In the genomic region with DNA sequence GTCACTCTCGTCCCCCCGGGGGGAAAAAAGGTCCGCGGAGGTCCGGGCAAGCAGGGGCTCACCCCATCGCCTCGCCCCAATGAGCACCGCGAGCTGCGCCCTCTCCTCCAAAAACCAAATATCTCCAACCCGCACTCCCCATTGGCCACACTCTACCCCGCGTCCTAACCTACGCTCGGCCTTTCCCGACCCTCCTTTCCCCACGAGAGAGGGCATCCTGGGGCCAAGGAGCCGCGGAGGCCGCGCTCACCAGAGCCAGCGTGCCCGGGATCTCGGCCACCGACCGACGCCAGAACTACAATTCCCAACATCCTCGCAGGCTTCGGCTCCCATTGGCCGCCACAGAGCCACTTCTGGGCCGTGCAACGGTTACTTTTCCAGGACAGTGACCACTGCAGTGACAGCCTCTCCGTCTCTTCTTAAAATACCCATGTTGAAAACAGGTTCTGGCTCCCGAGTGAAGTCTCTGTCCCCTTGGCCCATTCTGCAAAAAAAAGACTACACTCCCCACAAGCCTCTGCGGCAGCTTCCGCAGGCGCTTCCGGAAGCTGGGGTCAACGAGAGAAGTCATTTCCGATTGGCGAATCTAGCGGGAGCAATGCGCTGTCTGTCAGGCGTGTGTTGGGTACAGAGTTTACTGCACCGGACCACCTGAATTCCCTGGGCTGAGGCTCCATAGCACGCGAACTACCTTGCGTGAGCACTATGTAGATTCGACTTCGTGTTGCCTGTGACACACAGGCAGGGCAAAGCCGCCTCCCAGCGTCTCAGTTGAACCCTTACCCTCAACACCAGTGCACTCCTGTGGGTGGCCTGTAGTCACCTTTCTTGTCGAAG, we compare ENCODE assay signal across 8 cellular contexts. TPM values are rescaled to one million over a fixed set of nuclear protein-coding genes. Genes with fewer than 3 reads are reported as not detected.
DNase-seq lines count a peak whose midpoint lies in the region; ATAC-seq and TF ChIP-seq lines count a peak whose summit lies in the region.

ZNF343 (minus strand) TSS at position 285 of the 837 bp plus-strand sequence. CDS start 15,020 bp downstream, outside the sequence.

- H3K4me3 ChIP-seq in GM12864 (ENCODE audit: low read depth, low read length), result peak within 1 kb of the TSS; percentile 87
- H3K4me3 ChIP-seq in SU-DHL-6 (ENCODE audit: insufficient read depth, low read length, poor library complexity, severe bottlenecking), result peak within 1 kb of the TSS; percentile 86
- H3K4me3 ChIP-seq in heart left ventricle, result peak within 1 kb of the TSS; percentile 55 to 89 (median 76)
- H3K4me3 ChIP-seq in upper lobe of left lung, result peak within 1 kb of the TSS; percentile 70 to 88 (median 80)

- H3K27me3 ChIP-seq in SU-DHL-6 (ENCODE audit: low read length) (no peaks in the 10 kb centered on the region), heart left ventricle (no peaks in the 10 kb centered on the region), upper lobe of left lung (no peaks in the 10 kb centered on the region)

- WGBS in heart left ventricle, 4 donors, result 0 to 1% (median 1%) methylated on average over 49 to 53 of the region's 53 CpGs
- 1 to 2% methylated on average over 14 to 53 of the region's 53 CpGs for WGBS in upper lobe of left lung, 2 donors

- H3K79me2 ChIP-seq in SU-DHL-6 (ENCODE audit: insufficient read depth, low read length), result peaks cover 17% of the 10 kb centered on the region

- H3K27ac ChIP-seq in SU-DHL-6 (ENCODE audit: low read depth, low read length) (peak within 1 kb of the TSS; percentile 70), heart left ventricle (peak within 1 kb of the TSS; percentile 85 to 95 (median 89)), upper lobe of left lung (peak within 1 kb of the TSS; percentile 83 to 90 (median 88))

- ATAC-seq in HG02588 (IDR thresholded peaks at IDR 0.05; ENCODE audit: unreplicated experiment), result peak; percentile 88
- ATAC-seq in heart left ventricle, result peak; percentile 94 to 98 (median 96)
- peak; percentile 96 to 98 for ATAC-seq in upper lobe of left lung (ENCODE audit: low FRiP score in 2 of 2)

- no peaks in the 10 kb centered on the region for H3F3A ChIP-seq in SU-DHL-6 (ENCODE audit: insufficient read depth)

- DNase-seq in GM12864 (ENCODE audit: low read depth), result peak; percentile 59
- DNase-seq in NCI-H1048 (lab: John Stamatoyannopoulos, UW), result peak; percentile 60
- DNase-seq in activated naive CD8-positive, alpha-beta T cell treated with anti-CD3 and anti-CD28 coated beads, Interleukin-2, amount 50 U/mL, for 16 hours (ENCODE audit: low read depth, low spot score), result peak; percentile 51
- DNase-seq in heart left ventricle, result peak; percentile 83 to 85 (median 83)
- peak; percentile 90 for DNase-seq in pons (ENCODE audit: low spot score)
- peak; percentile 81 to 91 for DNase-seq in upper lobe of left lung

- TF ChIP-seq CTCF in GM12864 (IDR thresholded peaks at IDR 0.05; ENCODE audit: low read depth, low read length, missing control alignments), result no peak
- no peak for TF ChIP-seq CTCF in SU-DHL-6 (IDR thresholded peaks at IDR 0.05; ENCODE audit: insufficient read depth, low read length, poor library complexity, severe bottlenecking)
- no peak for TF ChIP-seq CTCF in heart left ventricle (IDR thresholded peaks at IDR 0.05)
- TF ChIP-seq CTCF in upper lobe of left lung (IDR thresholded peaks at IDR 0.05), result no peak

- intact Hi-C loops in heart left ventricle (cut with DNase I), result loop anchor here in 4 of 10 donors (2.0 to 5.0 kb wide), 3 partner anchors 16 to 38 kb away; partner anchors contain the start of gene SNRPB (in 4 of the 4)

- H3K4me1 ChIP-seq in heart left ventricle (peaks cover 0 to 18% (median 15%) of the 10 kb centered on the region in 12 donors), upper lobe of left lung (peaks cover 13 to 17% (median 14%) of the 10 kb centered on the region in 4 donors)

- H3K4me2 ChIP-seq in SU-DHL-6 (ENCODE audit: low read depth, low read length, poor library complexity, severe bottlenecking), result peak within 1 kb of the TSS; percentile 88

- no peaks in the 10 kb centered on the region for H3K9me2 ChIP-seq in SU-DHL-6 (replicated peaks; ENCODE audit: insufficient read depth, low read length)

- TF ChIP-seq POLR2A in heart left ventricle (IDR thresholded peaks at IDR 0.05), result peak in 1 of 2 donors; percentile 57
- TF ChIP-seq POLR2A in upper lobe of left lung (IDR thresholded peaks at IDR 0.05), result peak in 2 of 4 donors; percentile 13 to 63

- H2AFZ ChIP-seq in SU-DHL-6 (ENCODE audit: low read depth, low read length, severe bottlenecking), result peak within 1 kb of the TSS; percentile 91

- H3K36me3 ChIP-seq in SU-DHL-6 (ENCODE audit: low read length), result no peaks in the 10 kb centered on the region
- no peaks in the 10 kb centered on the region for H3K36me3 ChIP-seq in heart left ventricle
- no peaks in the 10 kb centered on the region for H3K36me3 ChIP-seq in upper lobe of left lung

- peak within 1 kb of the TSS; percentile 83 for H3K9ac ChIP-seq in SU-DHL-6 (ENCODE audit: low read length)

- no peak for TF ChIP-seq EP300 in upper lobe of left lung (IDR thresholded peaks at IDR 0.05)

- H4K20me1 ChIP-seq in SU-DHL-6 (ENCODE audit: low read depth, low read length), result no peaks in the 10 kb centered on the region

- H3K9me3 ChIP-seq in SU-DHL-6 (ENCODE audit: insufficient read depth, low read length) (no peaks in the 10 kb centered on the region), heart left ventricle (no peaks in the 10 kb centered on the region), upper lobe of left lung (no peaks in the 10 kb centered on the region)

RNA-seq across cellular contexts. Expression of gene ZNF343, which starts in this region (rescaled TPM):
- total RNA-seq in heart left ventricle (1 to 10 TPM; 4.2 to 8.6 (median 5.4) TPM), upper lobe of left lung (10 to 100 TPM in 1 of 6 donors, 1 to 10 TPM in 5; 8.4 to 13.3 (median 8.9) TPM)
- polyA plus RNA-seq in heart left ventricle, result 1 to 10 TPM; 2.6 to 5.6 TPM

Comparison
In these comparisons a context has a peak if more than half of its experiments do, and no peak if none do; other contexts are left out.
1. Peak in every context shown above with its lines: DNase-seq, ATAC-seq, H3K4me3 ChIP-seq and H3K27ac ChIP-seq.